Comparison of ENCODE assay signal across 9 cellular contexts in the genomic region with DNA sequence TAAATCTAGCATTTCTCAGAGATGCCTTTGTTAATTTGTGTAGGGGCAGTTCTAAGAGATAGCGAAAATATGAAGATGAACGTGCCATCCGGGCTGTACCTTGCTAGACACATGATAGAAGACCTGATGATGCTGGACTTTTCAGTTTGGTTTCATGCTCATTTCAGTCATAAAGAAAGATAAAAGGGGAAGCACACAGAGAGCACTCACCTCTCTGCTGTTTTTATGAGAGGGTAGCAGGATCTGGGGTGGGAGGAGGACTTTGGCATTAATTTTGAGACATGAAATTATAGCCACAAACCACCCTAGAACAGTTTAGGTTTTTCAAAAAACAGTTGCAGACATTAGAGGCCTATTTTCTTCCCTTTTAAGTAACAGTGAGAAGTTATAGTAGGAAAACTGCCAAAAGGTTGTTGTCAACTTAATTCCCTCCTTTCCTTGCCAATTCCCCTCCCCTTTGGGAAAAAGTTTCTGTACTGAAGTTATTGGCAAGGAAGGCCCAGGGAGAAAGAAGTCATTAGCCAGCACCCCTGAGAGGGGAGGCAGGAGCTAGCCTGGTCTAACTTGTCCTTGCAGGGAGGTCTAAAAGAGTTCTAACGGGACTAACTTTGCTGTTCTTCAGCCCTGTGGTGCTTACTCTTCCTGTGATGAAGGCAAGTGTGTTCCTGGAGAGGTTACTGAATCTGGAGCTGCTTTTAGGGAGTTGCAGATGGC. TPM values are rescaled to one million over a fixed set of nuclear protein-coding genes. Genes with fewer than 3 reads are reported as not detected.
DNase-seq lines count a peak whose midpoint lies in the region; ATAC-seq and TF ChIP-seq lines count a peak whose summit lies in the region.
"Had no signal": no experiment of that assay in that cellular context is flagged by ENCODE, and none has a peak within 500 bp of the region (broad histone marks: within the 10 kb centered on the region; RNA-seq: fewer than 3 reads in every experiment).

No MANE protein-coding gene starts in this region.

- peaks cover 9% of the 10 kb centered on the region for H3K36me3 Mint-ChIP-seq in nephron progenitor cell (ENCODE audit: low read depth)
- H3K36me3 Mint-ChIP-seq: activated naive CD4-positive, alpha-beta T cell treated with anti-CD3 and anti-CD28 coated beads, Interleukin-2, amount 50 U/mL, for 24 hours had no signal

- H3K4me1 Mint-ChIP-seq in nephron progenitor cell, result peaks cover 49% of the 10 kb centered on the region

- TF ChIP-seq CTCF in AG04450 (IDR thresholded peaks at IDR 0.05; ENCODE audit: low read depth, low read length), result no peak
- TF ChIP-seq CTCF in nephron progenitor cell (IDR thresholded peaks at IDR 0.05), result no peak

- H3K27me3 ChIP-seq in AG04450 (ENCODE audit: control insufficient read depth, insufficient read depth, low read length), result no peaks in the 10 kb centered on the region

- CTCF ChIA-PET in AG04450 (lab: Charles Lee), result interaction anchor here (1.1 to 1.7 kb wide), 5 partner anchors 13 to 172 kb away, joined by 3 to 15 read pairs (median 4); no protein-coding TSS in a partner anchor

- H3K4me3 ChIP-seq in AG04450 (ENCODE audit: low read depth, low read length), result peak overlapping the region; percentile 12

- no peak overlapping the region for H3K27ac ChIP-seq in AG04450 (ENCODE audit: low read depth, low read length)

- peak overlapping the region; percentile 44 for H3K27ac Mint-ChIP-seq in nephron progenitor cell
- H3K27ac Mint-ChIP-seq: activated naive CD4-positive, alpha-beta T cell treated with anti-CD3 and anti-CD28 coated beads, Interleukin-2, amount 50 U/mL, for 24 hours had no signal

- ATAC-seq in GM19043 (IDR thresholded peaks at IDR 0.05; ENCODE audit: low read depth, unreplicated experiment) (peak; percentile 75), HG03108 (IDR thresholded peaks at IDR 0.05; ENCODE audit: unreplicated experiment) (peak; percentile 73)

- H3K9me3 Mint-ChIP-seq in nephron progenitor cell, result peaks cover 3% of the 10 kb centered on the region
- H3K9me3 Mint-ChIP-seq: activated naive CD4-positive, alpha-beta T cell treated with anti-CD3 and anti-CD28 coated beads, Interleukin-2, amount 50 U/mL, for 24 hours had no signal

- no peaks in the 10 kb centered on the region for H3K9me3 ChIP-seq in AG04450 (ENCODE audit: control insufficient read depth, insufficient read depth, low read length)

- H3K27me3 Mint-ChIP-seq in nephron progenitor cell (ENCODE audit: low read depth, poor library complexity), result no peaks in the 10 kb centered on the region
- H3K27me3 Mint-ChIP-seq: activated naive CD4-positive, alpha-beta T cell treated with anti-CD3 and anti-CD28 coated beads, Interleukin-2, amount 50 U/mL, for 24 hours had no signal

- H3K4me3 Mint-ChIP-seq in nephron progenitor cell, result peak overlapping the region; percentile 95

- POLR2A ChIA-PET in AG04450 (lab: Yijun Ruan, JAX), result no interaction called here

- no peak for DNase-seq in AG04450 (ENCODE audit: low read depth, low spot score)
- DNase-seq in astrocyte of the hippocampus (ENCODE audit: low read depth, low spot score), result peak; percentile 56
- DNase-seq in nephron progenitor cell, result no peak
- no peak for DNase-seq in NCI-H226
- no peak for DNase-seq in DMS153 (lab: John Stamatoyannopoulos, UW)
- DNase-seq in NCI-H2029 treated with DMSO at 0.1 percent for 48 hours (lab: John Stamatoyannopoulos, UW), result no peak

RNA-seq across cellular contexts. Expression of gene ST7, which starts 2.7 kb away (rescaled TPM):
- 30.9 and 34.5 TPM in 2 replicates for polyA plus RNA-seq in AG04450 (2011; rRNA removed)
- 30.0 and 34.2 TPM in 2 replicates for polyA minus RNA-seq in AG04450 (2011; rRNA and poly(A)+ RNA removed)
